In the genomic region with DNA sequence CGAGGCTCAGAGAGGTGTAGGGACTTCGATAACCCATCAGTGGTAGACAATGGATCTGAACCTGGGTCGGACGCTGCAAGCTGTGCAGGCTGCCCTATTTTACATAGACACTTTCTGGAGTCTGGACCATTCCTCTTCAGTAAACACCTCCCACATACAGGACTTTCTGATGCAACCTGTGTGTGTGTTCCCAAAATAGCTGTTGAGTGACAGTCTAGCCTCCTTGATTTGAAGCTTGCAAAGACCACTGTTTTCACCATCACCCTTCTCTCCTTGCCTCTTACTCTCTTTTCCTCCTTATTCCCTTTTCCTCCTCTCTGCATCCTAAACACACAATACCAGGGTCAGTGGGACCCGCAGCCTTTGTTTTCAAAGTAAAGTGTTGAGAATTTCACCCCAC, we compare ENCODE assay signal across 3 cellular contexts.
TF ChIP-seq lines count a peak whose summit lies in the region.

No MANE protein-coding gene starts in this region.

TF ChIP-seq in HEK293T, 16 proteins besides CTCF, POLR2A, EP300 and RAD21:
- no peak for TF ChIP-seq LEF1 (IDR thresholded peaks at IDR 0.05; ENCODE audit: borderline replicate concordance)
- TF ChIP-seq, protein P1, sequence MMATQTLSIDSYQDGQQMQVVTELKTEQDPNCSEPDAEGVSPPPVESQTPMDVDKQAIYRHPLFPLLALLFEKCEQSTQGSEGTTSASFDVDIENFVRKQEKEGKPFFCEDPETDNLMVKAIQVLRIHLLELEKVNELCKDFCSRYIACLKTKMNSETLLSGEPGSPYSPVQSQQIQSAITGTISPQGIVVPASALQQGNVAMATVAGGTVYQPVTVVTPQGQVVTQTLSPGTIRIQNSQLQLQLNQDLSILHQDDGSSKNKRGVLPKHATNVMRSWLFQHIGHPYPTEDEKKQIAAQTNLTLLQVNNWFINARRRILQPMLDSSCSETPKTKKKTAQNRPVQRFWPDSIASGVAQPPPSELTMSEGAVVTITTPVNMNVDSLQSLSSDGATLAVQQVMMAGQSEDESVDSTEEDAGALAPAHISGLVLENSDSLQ (IDR thresholded peaks at IDR 0.05): peak; percentile 50; the same call in 1 of the 2 replicates
- no peak for TF ChIP-seq ZNF384 (IDR thresholded peaks at IDR 0.05)
- no peak for TF ChIP-seq HDGF (IDR thresholded peaks at IDR 0.05; ENCODE audit: borderline replicate concordance)
- no peak for TF ChIP-seq ARNT (IDR thresholded peaks at IDR 0.05)

TF ChIP-seq in WTC11, 78 proteins besides CTCF, POLR2A, EP300 and RAD21 (continues in another document):
- TF ChIP-seq MYBL2 (CRISPR knock-in tag; IDR thresholded peaks at IDR 0.05) (no peak), GABPB1 (CRISPR knock-in tag; IDR thresholded peaks at IDR 0.05) (no peak), ZNF423 (CRISPR knock-in tag; IDR thresholded peaks at IDR 0.05) (no peak), ZBTB21 (CRISPR knock-in tag; IDR thresholded peaks at IDR 0.05; ENCODE audit: borderline replicate concordance) (no peak), TEAD4 (CRISPR knock-in tag; IDR thresholded peaks at IDR 0.05) (no peak), ATF1 (CRISPR knock-in tag; IDR thresholded peaks at IDR 0.05) (no peak), PRRX2 (CRISPR knock-in tag; IDR thresholded peaks at IDR 0.05) (no peak), TEAD1 (CRISPR knock-in tag; IDR thresholded peaks at IDR 0.05) (no peak)
- TF ChIP-seq, protein P2, sequence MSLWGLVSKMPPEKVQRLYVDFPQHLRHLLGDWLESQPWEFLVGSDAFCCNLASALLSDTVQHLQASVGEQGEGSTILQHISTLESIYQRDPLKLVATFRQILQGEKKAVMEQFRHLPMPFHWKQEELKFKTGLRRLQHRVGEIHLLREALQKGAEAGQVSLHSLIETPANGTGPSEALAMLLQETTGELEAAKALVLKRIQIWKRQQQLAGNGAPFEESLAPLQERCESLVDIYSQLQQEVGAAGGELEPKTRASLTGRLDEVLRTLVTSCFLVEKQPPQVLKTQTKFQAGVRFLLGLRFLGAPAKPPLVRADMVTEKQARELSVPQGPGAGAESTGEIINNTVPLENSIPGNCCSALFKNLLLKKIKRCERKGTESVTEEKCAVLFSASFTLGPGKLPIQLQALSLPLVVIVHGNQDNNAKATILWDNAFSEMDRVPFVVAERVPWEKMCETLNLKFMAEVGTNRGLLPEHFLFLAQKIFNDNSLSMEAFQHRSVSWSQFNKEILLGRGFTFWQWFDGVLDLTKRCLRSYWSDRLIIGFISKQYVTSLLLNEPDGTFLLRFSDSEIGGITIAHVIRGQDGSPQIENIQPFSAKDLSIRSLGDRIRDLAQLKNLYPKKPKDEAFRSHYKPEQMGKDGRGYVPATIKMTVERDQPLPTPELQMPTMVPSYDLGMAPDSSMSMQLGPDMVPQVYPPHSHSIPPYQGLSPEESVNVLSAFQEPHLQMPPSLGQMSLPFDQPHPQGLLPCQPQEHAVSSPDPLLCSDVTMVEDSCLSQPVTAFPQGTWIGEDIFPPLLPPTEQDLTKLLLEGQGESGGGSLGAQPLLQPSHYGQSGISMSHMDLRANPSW (CRISPR knock-in tag; conservative IDR thresholded peaks at IDR 0.05; ENCODE audit: low read depth): no peak
- TF ChIP-seq, protein P3, sequence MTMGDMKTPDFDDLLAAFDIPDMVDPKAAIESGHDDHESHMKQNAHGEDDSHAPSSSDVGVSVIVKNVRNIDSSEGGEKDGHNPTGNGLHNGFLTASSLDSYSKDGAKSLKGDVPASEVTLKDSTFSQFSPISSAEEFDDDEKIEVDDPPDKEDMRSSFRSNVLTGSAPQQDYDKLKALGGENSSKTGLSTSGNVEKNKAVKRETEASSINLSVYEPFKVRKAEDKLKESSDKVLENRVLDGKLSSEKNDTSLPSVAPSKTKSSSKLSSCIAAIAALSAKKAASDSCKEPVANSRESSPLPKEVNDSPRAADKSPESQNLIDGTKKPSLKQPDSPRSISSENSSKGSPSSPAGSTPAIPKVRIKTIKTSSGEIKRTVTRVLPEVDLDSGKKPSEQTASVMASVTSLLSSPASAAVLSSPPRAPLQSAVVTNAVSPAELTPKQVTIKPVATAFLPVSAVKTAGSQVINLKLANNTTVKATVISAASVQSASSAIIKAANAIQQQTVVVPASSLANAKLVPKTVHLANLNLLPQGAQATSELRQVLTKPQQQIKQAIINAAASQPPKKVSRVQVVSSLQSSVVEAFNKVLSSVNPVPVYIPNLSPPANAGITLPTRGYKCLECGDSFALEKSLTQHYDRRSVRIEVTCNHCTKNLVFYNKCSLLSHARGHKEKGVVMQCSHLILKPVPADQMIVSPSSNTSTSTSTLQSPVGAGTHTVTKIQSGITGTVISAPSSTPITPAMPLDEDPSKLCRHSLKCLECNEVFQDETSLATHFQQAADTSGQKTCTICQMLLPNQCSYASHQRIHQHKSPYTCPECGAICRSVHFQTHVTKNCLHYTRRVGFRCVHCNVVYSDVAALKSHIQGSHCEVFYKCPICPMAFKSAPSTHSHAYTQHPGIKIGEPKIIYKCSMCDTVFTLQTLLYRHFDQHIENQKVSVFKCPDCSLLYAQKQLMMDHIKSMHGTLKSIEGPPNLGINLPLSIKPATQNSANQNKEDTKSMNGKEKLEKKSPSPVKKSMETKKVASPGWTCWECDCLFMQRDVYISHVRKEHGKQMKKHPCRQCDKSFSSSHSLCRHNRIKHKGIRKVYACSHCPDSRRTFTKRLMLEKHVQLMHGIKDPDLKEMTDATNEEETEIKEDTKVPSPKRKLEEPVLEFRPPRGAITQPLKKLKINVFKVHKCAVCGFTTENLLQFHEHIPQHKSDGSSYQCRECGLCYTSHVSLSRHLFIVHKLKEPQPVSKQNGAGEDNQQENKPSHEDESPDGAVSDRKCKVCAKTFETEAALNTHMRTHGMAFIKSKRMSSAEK (CRISPR knock-in tag; IDR thresholded peaks at IDR 0.05; ENCODE audit: borderline replicate concordance): no peak
- TF ChIP-seq, protein P4, sequence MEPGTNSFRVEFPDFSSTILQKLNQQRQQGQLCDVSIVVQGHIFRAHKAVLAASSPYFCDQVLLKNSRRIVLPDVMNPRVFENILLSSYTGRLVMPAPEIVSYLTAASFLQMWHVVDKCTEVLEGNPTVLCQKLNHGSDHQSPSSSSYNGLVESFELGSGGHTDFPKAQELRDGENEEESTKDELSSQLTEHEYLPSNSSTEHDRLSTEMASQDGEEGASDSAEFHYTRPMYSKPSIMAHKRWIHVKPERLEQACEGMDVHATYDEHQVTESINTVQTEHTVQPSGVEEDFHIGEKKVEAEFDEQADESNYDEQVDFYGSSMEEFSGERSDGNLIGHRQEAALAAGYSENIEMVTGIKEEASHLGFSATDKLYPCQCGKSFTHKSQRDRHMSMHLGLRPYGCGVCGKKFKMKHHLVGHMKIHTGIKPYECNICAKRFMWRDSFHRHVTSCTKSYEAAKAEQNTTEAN (CRISPR knock-in tag; IDR thresholded peaks at IDR 0.05): no peak

TF ChIP-seq in H1, 55 proteins besides CTCF, POLR2A, EP300 and RAD21:
- TF ChIP-seq CTBP2 (IDR thresholded peaks at IDR 0.05; ENCODE audit: borderline replicate concordance, insufficient read depth, insufficient read length, low read length) (no peak), RBBP5 (IDR thresholded peaks at IDR 0.05; ENCODE audit: borderline replicate concordance, low read depth, low read length) (no peak), SP1 (IDR thresholded peaks at IDR 0.05; ENCODE audit: low read depth, low read length) (no peak), RXRA (IDR thresholded peaks at IDR 0.05; ENCODE audit: insufficient read depth, low read depth, low read length) (no peak), TCF12 (IDR thresholded peaks at IDR 0.05; ENCODE audit: low read depth, low read length) (no peak), SUZ12 (IDR thresholded peaks at IDR 0.05; ENCODE audit: low read length) (no peak)
